Comparison of ENCODE assay signal across 23 cellular contexts in genomic region chr21:25901580-25901979, GRCh38.
A peak's percentile ranks its signal among the peaks of the same experiment; 100 is the strongest.
DNase-seq lines count a peak whose midpoint lies in the region; TF ChIP-seq lines count a peak whose summit lies in the region.
"Had no signal": no experiment of that assay in that cellular context is flagged by ENCODE, and none has a peak within 500 bp of the region (broad histone marks: within the 10 kb centered on the region; RNA-seq: fewer than 3 reads in every experiment).

No MANE protein-coding gene starts in this region.

- no peak overlapping the region for H3K4me3 ChIP-seq in dorsolateral prefrontal cortex
- H3K4me3 ChIP-seq: BLaER1 treated with 17β-estradiol and CSF1 and Interleukin-3, amounts not matched to agents 10 nM and 100 nM; HAP-1; K562; upper lobe of right lung had no signal

- H3K36me3 Mint-ChIP-seq in progenitor cell of endocrine pancreas (ENCODE audit: insufficient read depth) = peaks cover 40% of the 10 kb centered on the region
- H3K36me3 Mint-ChIP-seq: activated naive CD4-positive, alpha-beta T cell treated with anti-CD3 and anti-CD28 coated beads, Interleukin-2, amount 50 U/mL, for 24 hours had no signal

- H3K9me3 Mint-ChIP-seq in progenitor cell of endocrine pancreas (ENCODE audit: low read depth) = no peaks in the 10 kb centered on the region
- H3K9me3 Mint-ChIP-seq: activated CD8-positive, alpha-beta T cell treated with anti-CD3 and anti-CD28 coated beads for 36 hours; activated naive CD4-positive, alpha-beta T cell treated with anti-CD3 and anti-CD28 coated beads, Interleukin-2, amount 50 U/mL, for 24 hours; activated T-helper 17 cell treated with anti-CD3 and anti-CD28 coated beads, Interleukin-2, amount 50 U/mL, for 72 hours; dendritic cell treated with granulocyte-macrophage colony-stimulating factor and Interleukin-4, amounts not matched to agents 40 ng/mL and 50 ng/mL, for 4 days; naive thymus-derived CD4-positive, alpha-beta T cell; T-helper 1 cell treated with Interleukin-12 subunit alpha and Interleukin-12 subunit beta and Interleukin-4 antibody, amounts not matched to agents 30 μg/mL and 1 μg/mL, for 36 hours had no signal

- H3K27ac Mint-ChIP-seq in progenitor cell of endocrine pancreas = peak overlapping the region; percentile 1
- H3K27ac Mint-ChIP-seq: activated CD8-positive, alpha-beta T cell treated with anti-CD3 and anti-CD28 coated beads for 36 hours; activated naive CD4-positive, alpha-beta T cell treated with anti-CD3 and anti-CD28 coated beads, Interleukin-2, amount 50 U/mL, for 24 hours; activated T-helper 17 cell treated with anti-CD3 and anti-CD28 coated beads, Interleukin-2, amount 50 U/mL, for 72 hours; dendritic cell treated with granulocyte-macrophage colony-stimulating factor and Interleukin-4, amounts not matched to agents 40 ng/mL and 50 ng/mL, for 4 days; T-helper 1 cell treated with Interleukin-12 subunit alpha and Interleukin-12 subunit beta and Interleukin-4 antibody, amounts not matched to agents 30 μg/mL and 1 μg/mL, for 36 hours had no signal

- H3K4me1 Mint-ChIP-seq in progenitor cell of endocrine pancreas (ENCODE audit: low read depth) = no peaks in the 10 kb centered on the region
- H3K4me1 Mint-ChIP-seq: activated T-helper 17 cell treated with anti-CD3 and anti-CD28 coated beads, Interleukin-2, amount 50 U/mL, for 72 hours had no signal

- intact Hi-C loops in dorsolateral prefrontal cortex (cut with DNase I) = no loop called here

- H3K27me3 ChIP-seq in dorsolateral prefrontal cortex = no peaks in the 10 kb centered on the region
- H3K27me3 ChIP-seq: BLaER1 treated with 17β-estradiol and CSF1 and Interleukin-3, amounts not matched to agents 10 nM and 100 nM; upper lobe of right lung had no signal

- no peak overlapping the region for H3K4me3 Mint-ChIP-seq in progenitor cell of endocrine pancreas (ENCODE audit: low read depth)
- H3K4me3 Mint-ChIP-seq: activated CD8-positive, alpha-beta T cell treated with anti-CD3 and anti-CD28 coated beads for 36 hours; activated naive CD4-positive, alpha-beta T cell treated with anti-CD3 and anti-CD28 coated beads, Interleukin-2, amount 50 U/mL, for 24 hours; activated T-helper 17 cell treated with anti-CD3 and anti-CD28 coated beads, Interleukin-2, amount 50 U/mL, for 72 hours; dendritic cell treated with granulocyte-macrophage colony-stimulating factor and Interleukin-4, amounts not matched to agents 40 ng/mL and 50 ng/mL, for 4 days; naive thymus-derived CD4-positive, alpha-beta T cell; T-helper 1 cell treated with Interleukin-12 subunit alpha and Interleukin-12 subunit beta and Interleukin-4 antibody, amounts not matched to agents 30 μg/mL and 1 μg/mL, for 36 hours had no signal

- DNase-seq in HT1080 (ENCODE audit: low read depth) (peak; percentile 73), NCI-H748 (lab: John Stamatoyannopoulos, UW; ENCODE audit: unreplicated experiment) (peak; percentile 82), dorsolateral prefrontal cortex (no peak), progenitor cell of endocrine pancreas (ENCODE audit: low spot score, unreplicated experiment) (no peak), DMS153 (lab: John Stamatoyannopoulos, UW) (no peak), DMS114 treated with DMSO at 0.1 percent for 48 hours (lab: John Stamatoyannopoulos, UW; ENCODE audit: unreplicated experiment) (no peak)
- no peak for DNase-seq in stimulated activated CD8-positive, alpha-beta memory T cell treated with anti-CD3 and anti-CD28 coated beads, Interleukin-4, amount 100 ng/mL, for 48 hours
- DNase-seq: activated CD8-positive, alpha-beta T cell treated with anti-CD3 and anti-CD28 coated beads for 36 hours; caudate nucleus; midbrain; MM.1S; naive thymus-derived CD4-positive, alpha-beta T cell; NCI-H526; nucleus accumbens; small intestine; upper lobe of right lung had no signal

- H3K27ac ChIP-seq in dorsolateral prefrontal cortex = peak overlapping the region in 47 of 59 donors; percentile 1 to 91 (median 52)
- H3K27ac ChIP-seq: BLaER1 treated with 17β-estradiol and CSF1 and Interleukin-3, amounts not matched to agents 10 nM and 100 nM; upper lobe of right lung had no signal

- H3K27me3 Mint-ChIP-seq in progenitor cell of endocrine pancreas = no peaks in the 10 kb centered on the region
- H3K27me3 Mint-ChIP-seq: activated CD8-positive, alpha-beta T cell treated with anti-CD3 and anti-CD28 coated beads for 36 hours; activated naive CD4-positive, alpha-beta T cell treated with anti-CD3 and anti-CD28 coated beads, Interleukin-2, amount 50 U/mL, for 24 hours; activated T-helper 17 cell treated with anti-CD3 and anti-CD28 coated beads, Interleukin-2, amount 50 U/mL, for 72 hours; dendritic cell treated with granulocyte-macrophage colony-stimulating factor and Interleukin-4, amounts not matched to agents 40 ng/mL and 50 ng/mL, for 4 days; naive thymus-derived CD4-positive, alpha-beta T cell had no signal

- no peak for TF ChIP-seq CTCF in dorsolateral prefrontal cortex (IDR thresholded peaks at IDR 0.05 in 54 of 56, conservative IDR thresholded peaks at IDR 0.05 in 2 of 56; ENCODE audit: low read depth in 1 of 56, partially characterized antibody in 56 of 56)
- no peak for TF ChIP-seq CTCF in progenitor cell of endocrine pancreas (IDR thresholded peaks at IDR 0.05; ENCODE audit: unreplicated experiment)

Comparison
In these comparisons a context has a peak if more than half of its experiments do, and no peak if none do; other contexts are left out.
1. DNase-seq: peak in HT1080 (single experiment) and NCI-H748 (single experiment); none in dorsolateral prefrontal cortex (0 of 10), progenitor cell of endocrine pancreas (single experiment), DMS153 (single experiment), DMS114 treated with DMSO at 0.1 percent for 48 hours (single experiment) and stimulated activated CD8-positive, alpha-beta memory T cell treated with anti-CD3 and anti-CD28 coated beads, Interleukin-4, amount 100 ng/mL, for 48 hours (single experiment).